Comparison of ENCODE assay signal across 9 cellular contexts in the genomic region with DNA sequence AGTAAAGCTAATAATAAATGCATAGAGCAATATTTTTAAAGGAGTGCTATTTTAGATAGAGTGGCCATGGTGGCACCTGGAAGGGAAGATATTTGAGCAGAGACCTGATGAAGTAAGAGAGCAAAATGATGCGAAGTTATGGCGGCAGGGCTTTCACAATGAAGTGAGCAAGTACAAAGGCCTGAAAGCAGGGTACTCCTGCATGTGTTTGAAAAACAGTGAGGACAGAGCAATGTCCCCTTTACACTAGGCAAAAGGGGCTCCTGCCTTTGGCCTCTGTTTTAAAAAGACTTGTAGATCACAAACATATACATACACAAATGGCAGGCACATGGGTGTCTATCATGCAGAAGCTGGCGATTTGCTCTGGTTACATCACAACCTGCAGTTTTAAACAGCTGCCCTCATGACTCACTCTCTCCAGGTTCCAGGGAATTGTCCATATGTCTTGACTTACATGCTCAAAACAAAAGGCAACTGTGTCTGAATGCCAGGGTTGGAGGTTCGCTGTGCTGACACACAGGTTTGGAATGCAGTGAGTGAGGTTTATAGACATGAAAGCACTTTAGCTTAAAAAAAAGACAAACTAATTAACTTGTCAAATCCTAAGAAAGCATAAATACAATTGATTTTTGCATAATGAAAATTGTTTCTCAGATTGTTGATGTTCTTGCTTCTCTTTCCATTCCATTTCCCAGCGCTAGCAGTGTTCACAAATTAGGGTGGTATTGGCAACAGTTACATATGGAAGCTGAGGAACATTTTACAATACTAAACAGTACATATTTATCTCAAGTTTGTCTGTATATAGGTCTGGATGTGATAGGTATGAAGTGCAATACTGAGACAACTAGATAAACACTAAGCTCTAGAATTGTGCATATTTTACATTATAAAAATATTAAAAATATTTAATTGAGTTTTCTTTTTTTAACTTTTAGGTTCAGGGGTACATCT.
DNase-seq lines count a peak whose midpoint lies in the region; ATAC-seq, FAIRE-seq and TF ChIP-seq lines count a peak whose summit lies in the region.
"Had no signal": no experiment of that assay in that cellular context is flagged by ENCODE, and none has a peak within 500 bp of the region (broad histone marks: within the 10 kb centered on the region; RNA-seq: fewer than 3 reads in every experiment).

No MANE protein-coding gene starts in this region.

- no peak overlapping the region for H3K27ac ChIP-seq in K562 (ENCODE audit: extremely low read depth, low read depth, low read length)

- no peaks in the 10 kb centered on the region for H3K4me1 ChIP-seq in K562 (replicated peaks in 1 of 2; ENCODE audit: control insufficient read depth in 2 of 2, insufficient read depth in 2 of 2, low read length in 2 of 2)

- no peak for TF ChIP-seq CTCF in BJ (IDR thresholded peaks at IDR 0.05; ENCODE audit: insufficient read depth, low read depth, low read length)
- no peak for TF ChIP-seq CTCF in K562 (IDR thresholded peaks at IDR 0.05 in 2 of 3, conservative IDR thresholded peaks at IDR 0.05 in 1 of 3; ENCODE audit: insufficient read depth in 2 of 3, low read depth in 1 of 3, low read length in 3 of 3)
- no peak for TF ChIP-seq CTCF in natural killer cell (IDR thresholded peaks at IDR 0.05)

- intact Hi-C loops in K562 (cut with micrococcal nuclease), result no loop called here
- intact Hi-C loops in left colon (cut with DNase I, micrococcal nuclease), result no loop called here
- intact Hi-C loops in natural killer cell (cut with micrococcal nuclease), result no loop called here

- in situ Hi-C loops in K562 (cut with MboI), result no loop called here

- H3K27me3 ChIP-seq in BJ (ENCODE audit: control insufficient read depth, insufficient read depth, low read length) (no peaks in the 10 kb centered on the region), K562 (ENCODE audit: control insufficient read depth in 2 of 2, insufficient read depth in 2 of 2, low read length in 2 of 2) (no peaks in the 10 kb centered on the region)

- FAIRE-seq in HTR-8/SVneo (lab: Jason Lieb, UNC) (no peak), K562 (lab: Jason Lieb, UNC) (no peak)

- no peak for TF ChIP-seq RAD21 in K562 (CRISPR knock-in tag; conservative IDR thresholded peaks at IDR 0.05 in 1 of 2, IDR thresholded peaks at IDR 0.05 in 1 of 2)

- WGBS in K562 (ENCODE audit: insufficient coverage, low coverage, missing lambda C conversion rate), result 0% methylated on average over 5 of the region's 5 CpGs

- peaks cover 3% of the 10 kb centered on the region in 2 donors for H3K9me3 Mint-ChIP-seq in natural killer cell
- H3K9me3 Mint-ChIP-seq in immature natural killer cell, result peaks cover 0 to 4% (median 0%) of the 10 kb centered on the region in 6 donors
- H3K9me3 Mint-ChIP-seq: activated CD4-positive, alpha-beta memory T cell treated with anti-CD3 and anti-CD28 coated beads for 36 hours had no signal

- H3K36me3 ChIP-seq in BJ (ENCODE audit: control insufficient read depth, insufficient read depth, low read length), result no peaks in the 10 kb centered on the region
- H3K36me3 ChIP-seq in K562 (ENCODE audit: control insufficient read depth, insufficient read depth, low read length), result no peaks in the 10 kb centered on the region

- H3K9me1 ChIP-seq in K562 (ENCODE audit: control insufficient read depth, insufficient read depth, low read length), result no peaks in the 10 kb centered on the region

- H3K4me2 ChIP-seq in K562 (ENCODE audit: insufficient read depth, low read length), result no peak overlapping the region

- BruUV-seq in K562 (replicated peaks; lab: Mats Ljungman, UMichigan), result no TSS peak

- H3K79me2 ChIP-seq in K562 (ENCODE audit: control insufficient read depth, insufficient read depth, low read length), result no peaks in the 10 kb centered on the region

- H2AFZ ChIP-seq in K562 (ENCODE audit: low read depth, low read length), result no peak overlapping the region

- no peak for TF ChIP-seq POLR2A in K562 (conservative IDR thresholded peaks at IDR 0.05)

- no peak for ATAC-seq in K562
- peak; percentile 84 for ATAC-seq in left colon
- ATAC-seq in natural killer cell, result no peak
- no peak for ATAC-seq in GM21528 (IDR thresholded peaks at IDR 0.05; ENCODE audit: low FRiP score, unreplicated experiment)

- H3K27ac Mint-ChIP-seq in natural killer cell, result no peak overlapping the region
- H3K27ac Mint-ChIP-seq in immature natural killer cell, result no peak overlapping the region
- H3K27ac Mint-ChIP-seq: activated CD4-positive, alpha-beta memory T cell treated with anti-CD3 and anti-CD28 coated beads for 36 hours had no signal

- no peak overlapping the region for H3K4me3 Mint-ChIP-seq in natural killer cell
- no peak overlapping the region for H3K4me3 Mint-ChIP-seq in immature natural killer cell
- H3K4me3 Mint-ChIP-seq: activated CD4-positive, alpha-beta memory T cell treated with anti-CD3 and anti-CD28 coated beads for 36 hours had no signal

- H3K4me3 ChIP-seq in BJ (ENCODE audit: low read depth, low read length) (no peak overlapping the region), K562 (no peak overlapping the region)

- DNase-seq in BJ (ENCODE audit: low read depth) (peak; percentile 77), HTR-8/SVneo (ENCODE audit: insufficient read length, low spot score) (peak; percentile 39), K562 (ENCODE audit: extremely low read depth in 1 of 4, low spot score in 3 of 4) (peak in 1 of 4 experiments; percentile 3), left colon (peak in 1 of 2 donors; percentile 60), inferior parietal cortex (ENCODE audit: extremely low spot score) (no peak), natural killer cell (no peak), immature natural killer cell (no peak)
- DNase-seq: activated CD4-positive, alpha-beta memory T cell treated with anti-CD3 and anti-CD28 coated beads for 36 hours had no signal

- no peaks in the 10 kb centered on the region for H3K9me3 ChIP-seq in K562 (replicated peaks; ENCODE audit: control insufficient read depth, insufficient read depth, low read depth, low read length)

- no peaks in the 10 kb centered on the region for H4K20me1 ChIP-seq in K562 (replicated peaks; ENCODE audit: control insufficient read depth, insufficient read depth, low read length)

- no peak for TF ChIP-seq EP300 in K562 (IDR thresholded peaks at IDR 0.05; ENCODE audit: low read length)

- POLR2A ChIA-PET in BJ (lab: Charles Lee) (no interaction called here), K562 (lab: Yijun Ruan, JAX) (no interaction called here)

- H3K4me1 Mint-ChIP-seq in natural killer cell, result no peaks in the 10 kb centered on the region
- no peaks in the 10 kb centered on the region for H3K4me1 Mint-ChIP-seq in immature natural killer cell

- no peaks in the 10 kb centered on the region for H3K36me3 Mint-ChIP-seq in natural killer cell
- H3K36me3 Mint-ChIP-seq in immature natural killer cell, result no peaks in the 10 kb centered on the region
- H3K36me3 Mint-ChIP-seq: activated CD4-positive, alpha-beta memory T cell treated with anti-CD3 and anti-CD28 coated beads for 36 hours had no signal

- CTCF ChIA-PET in BJ (lab: Yijun Ruan, JAX) (interaction anchor here (0.7 kb wide), 1 partner anchor 233 kb away, joined by 3 read pairs; no protein-coding TSS in a partner anchor), K562 (lab: Yijun Ruan, JAX; ENCODE audit: low intra/inter-chr PET ratio) (no interaction called here)

- peaks cover 0 to 3% of the 10 kb centered on the region in 2 donors for H3K27me3 Mint-ChIP-seq in natural killer cell (ENCODE audit: low read depth in 2 of 2)
- peaks cover 0 to 2% (median 2%) of the 10 kb centered on the region in 3 donors for H3K27me3 Mint-ChIP-seq in immature natural killer cell (ENCODE audit: low read depth in 3 of 3)

- H3K9ac ChIP-seq in K562 (ENCODE audit: insufficient read depth in 1 of 2, low read depth in 2 of 2, low read length in 2 of 2), result no peak overlapping the region

TF ChIP-seq in K562, 482 proteins besides CTCF, POLR2A, EP300 and RAD21:
- TF ChIP-seq, protein P1, sequence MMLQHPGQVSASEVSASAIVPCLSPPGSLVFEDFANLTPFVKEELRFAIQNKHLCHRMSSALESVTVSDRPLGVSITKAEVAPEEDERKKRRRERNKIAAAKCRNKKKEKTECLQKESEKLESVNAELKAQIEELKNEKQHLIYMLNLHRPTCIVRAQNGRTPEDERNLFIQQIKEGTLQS (IDR thresholded peaks at IDR 0.05), result 0 out of 2 replicates have a peak, but pooled peaks have one; percentile 31
- TF ChIP-seq, protein P1 (CRISPR knock-in tag; conservative IDR thresholded peaks at IDR 0.05), result no peak
- TF ChIP-seq, protein P2, sequence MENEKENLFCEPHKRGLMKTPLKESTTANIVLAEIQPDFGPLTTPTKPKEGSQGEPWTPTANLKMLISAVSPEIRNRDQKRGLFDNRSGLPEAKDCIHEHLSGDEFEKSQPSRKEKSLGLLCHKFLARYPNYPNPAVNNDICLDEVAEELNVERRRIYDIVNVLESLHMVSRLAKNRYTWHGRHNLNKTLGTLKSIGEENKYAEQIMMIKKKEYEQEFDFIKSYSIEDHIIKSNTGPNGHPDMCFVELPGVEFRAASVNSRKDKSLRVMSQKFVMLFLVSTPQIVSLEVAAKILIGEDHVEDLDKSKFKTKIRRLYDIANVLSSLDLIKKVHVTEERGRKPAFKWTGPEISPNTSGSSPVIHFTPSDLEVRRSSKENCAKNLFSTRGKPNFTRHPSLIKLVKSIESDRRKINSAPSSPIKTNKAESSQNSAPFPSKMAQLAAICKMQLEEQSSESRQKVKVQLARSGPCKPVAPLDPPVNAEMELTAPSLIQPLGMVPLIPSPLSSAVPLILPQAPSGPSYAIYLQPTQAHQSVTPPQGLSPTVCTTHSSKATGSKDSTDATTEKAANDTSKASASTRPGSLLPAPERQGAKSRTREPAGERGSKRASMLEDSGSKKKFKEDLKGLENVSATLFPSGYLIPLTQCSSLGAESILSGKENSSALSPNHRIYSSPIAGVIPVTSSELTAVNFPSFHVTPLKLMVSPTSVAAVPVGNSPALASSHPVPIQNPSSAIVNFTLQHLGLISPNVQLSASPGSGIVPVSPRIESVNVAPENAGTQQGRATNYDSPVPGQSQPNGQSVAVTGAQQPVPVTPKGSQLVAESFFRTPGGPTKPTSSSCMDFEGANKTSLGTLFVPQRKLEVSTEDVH (IDR thresholded peaks at IDR 0.05; ENCODE audit: low read depth, partially characterized antibody), result no peak

Comparison
In these comparisons a context has a peak if more than half of its experiments do, and no peak if none do; other contexts are left out.
1. DNase-seq: peak in BJ (single experiment) and HTR-8/SVneo (single experiment); none in inferior parietal cortex (single experiment), natural killer cell (single experiment) and immature natural killer cell (0 of 3).